8 cellular contexts compared by ENCODE assay signal in the genomic region with DNA sequence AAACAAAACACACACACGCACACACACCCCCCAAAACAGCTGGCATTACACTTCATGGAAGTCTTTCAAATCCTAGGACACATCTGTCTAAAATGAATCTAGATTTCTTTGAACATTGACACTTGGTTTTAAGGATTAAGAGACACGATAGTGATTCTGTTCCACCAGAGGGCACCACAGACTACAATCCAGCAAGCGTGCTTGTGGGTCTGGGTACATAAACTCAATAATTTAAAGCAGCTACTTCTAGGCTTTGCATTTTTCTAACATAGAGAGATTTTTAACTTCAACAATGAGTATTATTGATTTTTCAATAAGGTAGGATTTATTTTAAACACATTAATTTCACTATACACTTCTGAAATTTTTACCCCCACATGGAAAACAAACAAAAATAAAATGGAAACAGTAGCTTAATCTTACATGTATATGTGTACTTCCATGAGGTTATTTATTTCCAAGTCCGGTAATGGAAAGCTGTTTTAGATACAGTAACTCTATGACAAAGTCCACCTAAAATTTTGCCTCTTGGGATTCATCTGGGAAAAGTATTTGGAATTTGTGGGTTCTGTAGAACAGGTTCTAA.
DNase-seq lines count a peak whose midpoint lies in the region; ATAC-seq, FAIRE-seq and TF ChIP-seq lines count a peak whose summit lies in the region.

No MANE protein-coding gene starts in this region.

- H3K79me2 ChIP-seq in SK-N-SH (ENCODE audit: insufficient read depth): no peaks in the 10 kb centered on the region

- H2AFZ ChIP-seq in SK-N-SH (ENCODE audit: low read depth): peak overlapping the region; percentile 32; the same call in 1 of the 2 replicates

- H3K4me3 ChIP-seq in AG04449 (ENCODE audit: low read depth, low read length): no peak overlapping the region
- no peak overlapping the region for H3K4me3 ChIP-seq in SK-N-SH (ENCODE audit: low read depth in 2 of 2, low read length in 1 of 2)
- no peak overlapping the region for H3K4me3 ChIP-seq in adrenal gland
- H3K4me3 ChIP-seq in right atrium auricular region: no peak overlapping the region

- TF ChIP-seq RAD21 in SK-N-SH (IDR thresholded peaks at IDR 0.05; ENCODE audit: low read length): peak; percentile 99

- H3K4me1 ChIP-seq in SK-N-SH (ENCODE audit: control insufficient read depth in 1 of 2, insufficient read depth in 2 of 2, low read depth in 1 of 2, low read length in 1 of 2) (peaks cover 8 to 20% of the 10 kb centered on the region in 2 experiments), adrenal gland (replicated peaks in 1 of 2) (no peaks in the 10 kb centered on the region), right atrium auricular region (no peaks in the 10 kb centered on the region)

- intact Hi-C loops in adrenal gland (cut with DNase I) (loop anchor here in 1 of 2 donors (5.0 kb wide), 1 partner anchor 155 kb away; no protein-coding TSS in a partner anchor), sciatic nerve (cut with DNase I) (no loop called here)

- POLR2A ChIA-PET in AG04449 (lab: Yijun Ruan, JAX) (no interaction called here), SK-N-SH (lab: Yijun Ruan, JAX) (interaction anchor here (0.7 kb wide), 1 partner anchor 712 kb away, joined by 3 read pairs; no protein-coding TSS in a partner anchor)

- no peak overlapping the region for H3K9ac ChIP-seq in SK-N-SH

- H3K36me3 ChIP-seq in SK-N-SH (replicated peaks in 1 of 2; ENCODE audit: control insufficient read depth in 1 of 2, insufficient read depth in 2 of 2, low read length in 1 of 2) (no peaks in the 10 kb centered on the region), adrenal gland (replicated peaks in 1 of 2) (no peaks in the 10 kb centered on the region), right atrium auricular region (no peaks in the 10 kb centered on the region)

- H3K27ac ChIP-seq in SK-N-SH (ENCODE audit: low read depth in 2 of 2, low read length in 1 of 2): no peak overlapping the region; a peak in 1 of 4 replicates
- H3K27ac ChIP-seq in adrenal gland: no peak overlapping the region
- no peak overlapping the region for H3K27ac ChIP-seq in right atrium auricular region

- no peaks in the 10 kb centered on the region for H4K20me1 ChIP-seq in SK-N-SH (ENCODE audit: insufficient read depth)

- H3K27me3 ChIP-seq in SK-N-SH (ENCODE audit: insufficient read depth) (no peaks in the 10 kb centered on the region), adrenal gland (no peaks in the 10 kb centered on the region), right atrium auricular region (no peaks in the 10 kb centered on the region)

- 17% methylated on average over 4 of the region's 4 CpGs for WGBS in SK-N-SH (ENCODE audit: low lambda C conversion rate)
- WGBS in adrenal gland, 4 donors: 15 to 17% (median 16%) methylated on average over 4 of the region's 4 CpGs

- TF ChIP-seq CTCF in AG04449 (IDR thresholded peaks at IDR 0.05; ENCODE audit: insufficient read depth, low read length, missing control alignments) (peak; percentile 44), SK-N-SH (IDR thresholded peaks at IDR 0.05) (peak; percentile 92), adrenal gland (IDR thresholded peaks at IDR 0.05) (peak; percentile 59 to 83 (median 78)), right atrium auricular region (IDR thresholded peaks at IDR 0.05) (peak; percentile 52 to 80)

- no peaks in the 10 kb centered on the region for H3F3A ChIP-seq in SK-N-SH (replicated peaks; ENCODE audit: insufficient read depth)

- DNase-seq in AG04449 (ENCODE audit: low read depth, low spot score) (peak; percentile 19), GM18507 (ENCODE audit: extremely low spot score, insufficient read length, low read depth) (peak; percentile 1), LoVo (ENCODE audit: low spot score) (peak; percentile 74), SK-N-SH (peak; percentile 49), adrenal gland (peak; percentile 48 to 78 (median 66)), right atrium auricular region (ENCODE audit: low spot score) (peak; percentile 60), sciatic nerve (ENCODE audit: low spot score) (peak; percentile 79)

- ATAC-seq in sciatic nerve (peak; percentile 78), GM21528 (IDR thresholded peaks at IDR 0.05; ENCODE audit: low FRiP score, unreplicated experiment) (no peak)

- no peaks in the 10 kb centered on the region for H3K9me3 ChIP-seq in SK-N-SH
- H3K9me3 ChIP-seq in adrenal gland (replicated peaks in 1 of 3): no peaks in the 10 kb centered on the region
- H3K9me3 ChIP-seq in right atrium auricular region: no peaks in the 10 kb centered on the region

- TF ChIP-seq POLR2A in adrenal gland (IDR thresholded peaks at IDR 0.05): no peak

- H3K9me2 ChIP-seq in SK-N-SH: no peaks in the 10 kb centered on the region

- peak in 1 of 2 experiments; percentile 27; a peak in 1 of 4 replicates for TF ChIP-seq EP300 in SK-N-SH (IDR thresholded peaks at IDR 0.05; ENCODE audit: borderline replicate concordance in 1 of 2, low read depth in 1 of 2, low read length in 1 of 2)

- CTCF ChIA-PET in AG04449 (lab: Yijun Ruan, JAX) (interaction anchor here (0.6 to 6.8 kb wide), 58 partner anchors 10 to 931 kb away, joined by 3 to 124 read pairs (median 4); partner anchors contain the start of gene TGFBR2), SK-N-SH (lab: Yijun Ruan, JAX) (interaction anchor here (0.6 to 6.5 kb wide), 68 partner anchors 8 to 1130 kb away, joined by 3 to 193 read pairs (median 4); no protein-coding TSS in a partner anchor)

- FAIRE-seq in GM18507 (lab: Jason Lieb, UNC): no peak

- no peak overlapping the region for H3K4me2 ChIP-seq in SK-N-SH

TF ChIP-seq in SK-N-SH, 30 proteins besides CTCF, POLR2A, EP300 and RAD21:
- TF ChIP-seq MAX (IDR thresholded peaks at IDR 0.05; ENCODE audit: low read depth) (no peak), NRF1 (IDR thresholded peaks at IDR 0.05; ENCODE audit: low read depth, low read length) (peak; percentile 16; the same call in 1 of the 2 replicates), SMC3 (IDR thresholded peaks at IDR 0.05; ENCODE audit: low read depth, low read length) (peak; percentile 95)

Comparison
In these comparisons a context has a peak if more than half of its experiments do, and no peak if none do; other contexts are left out.
1. DNase-seq: peak in every context shown above with its lines; median percentile 79 in sciatic nerve; 74 in LoVo; 66 in adrenal gland; 60 in right atrium auricular region; 49 in SK-N-SH; 19 in AG04449; 1 in GM18507.